12 cellular contexts compared by ENCODE assay signal in genomic region chr17:1055231-1055630, GRCh38. TPM values are rescaled to one million over a fixed set of nuclear protein-coding genes. Genes with fewer than 3 reads are reported as not detected.
DNase-seq lines count a peak whose midpoint lies in the region; ATAC-seq, FAIRE-seq and TF ChIP-seq lines count a peak whose summit lies in the region.
"Had no signal": no experiment of that assay in that cellular context is flagged by ENCODE, and none has a peak within 500 bp of the region (broad histone marks: within the 10 kb centered on the region; RNA-seq: fewer than 3 reads in every experiment).

No MANE protein-coding gene starts in this region.

- 11% methylated on average over 9 of the region's 16 CpGs for WGBS in K562 (ENCODE audit: insufficient coverage, low coverage, missing lambda C conversion rate)

- no peak for TF ChIP-seq CTCF in left ventricle myocardium inferior (IDR thresholded peaks at IDR 0.05; ENCODE audit: borderline replicate concordance)
- TF ChIP-seq CTCF in GM13977 (IDR thresholded peaks at IDR 0.05; ENCODE audit: extremely low read depth, insufficient read depth, missing control alignments), result peak; percentile 7
- TF ChIP-seq CTCF in K562 (IDR thresholded peaks at IDR 0.05 in 2 of 3, conservative IDR thresholded peaks at IDR 0.05 in 1 of 3; ENCODE audit: insufficient read depth in 2 of 3, low read depth in 1 of 3, low read length in 3 of 3), result no peak
- TF ChIP-seq CTCF in mucosa of descending colon (IDR thresholded peaks at IDR 0.05), result no peak

- H3K36me3 ChIP-seq in left ventricle myocardium inferior, result peaks cover 66% of the 10 kb centered on the region
- H3K36me3 ChIP-seq in K562 (ENCODE audit: control insufficient read depth, insufficient read depth, low read length), result no peaks in the 10 kb centered on the region
- no peaks in the 10 kb centered on the region for H3K36me3 ChIP-seq in mucosa of descending colon (ENCODE audit: low read depth)
- H3K36me3 ChIP-seq: BE2C had no signal

- H3K27me3 ChIP-seq in left ventricle myocardium inferior (ENCODE audit: low read depth) (no peaks in the 10 kb centered on the region), K562 (ENCODE audit: control insufficient read depth in 2 of 2, insufficient read depth in 2 of 2, low read length in 2 of 2) (peaks cover 0 to 26% of the 10 kb centered on the region in 2 experiments; a peak in 3 of 5 replicates)
- H3K27me3 ChIP-seq: BE2C had no signal

- H3K4me2 ChIP-seq in K562 (ENCODE audit: insufficient read depth, low read length), result no peak overlapping the region

- no TSS peak for BruUV-seq in K562 (replicated peaks; lab: Mats Ljungman, UMichigan)

- H4K20me1 ChIP-seq in K562 (replicated peaks; ENCODE audit: control insufficient read depth, insufficient read depth, low read length), result no peaks in the 10 kb centered on the region; the same call in none of the 2 replicates

- in situ Hi-C loops in GM13977 (cut with MboI; ENCODE audit: low pct_unique_long_range_greater_than_20kb, low sequenced_read_pairs, unreplicated experiment) (no loop called here), K562 (cut with MboI) (loop anchor here (5.0 kb wide), 1 partner anchor 263 kb away; no protein-coding TSS in a partner anchor)

- H3K27ac ChIP-seq in left ventricle myocardium inferior (replicated peaks), result peak overlapping the region; percentile 45
- H3K27ac ChIP-seq in K562 (ENCODE audit: extremely low read depth, low read depth, low read length), result no peak overlapping the region
- H3K27ac ChIP-seq in caudate nucleus (ENCODE audit: low read depth, low read length), result no peak overlapping the region
- H3K27ac ChIP-seq: C4-2B had no signal

- H3K9me3 ChIP-seq in left ventricle myocardium inferior (replicated peaks), result no peaks in the 10 kb centered on the region
- H3K9me3 ChIP-seq in K562 (replicated peaks; ENCODE audit: control insufficient read depth, insufficient read depth, low read depth, low read length), result no peaks in the 10 kb centered on the region
- H3K9me3 ChIP-seq in mucosa of descending colon, result no peaks in the 10 kb centered on the region
- H3K9me3 ChIP-seq: BE2C had no signal

- DNase-seq in left ventricle myocardium inferior (no peak), cardiac septum (ENCODE audit: low spot score) (no peak), GM13977 (ENCODE audit: low spot score) (no peak), K562 (ENCODE audit: extremely low read depth in 1 of 4, low spot score in 3 of 4) (no peak), mucosa of descending colon (peak in 2 of 3 donors; percentile 6 to 8), caudate nucleus (lab: John Stamatoyannopoulos, UW) (no peak)
- DNase-seq: DMS79 had no signal

- ATAC-seq in K562, result no peak
- ATAC-seq in mucosa of descending colon, result no peak
- no peak for ATAC-seq in GM21360 (IDR thresholded peaks at IDR 0.05; ENCODE audit: unreplicated experiment)

- H2AFZ ChIP-seq in K562 (ENCODE audit: low read depth, low read length), result no peak overlapping the region

- no peak for FAIRE-seq in K562 (lab: Jason Lieb, UNC)
- FAIRE-seq: GM12891, H1 had no signal

- no peaks in the 10 kb centered on the region for H3K79me2 ChIP-seq in K562 (ENCODE audit: control insufficient read depth, insufficient read depth, low read length)

- H3K4me3 ChIP-seq in left ventricle myocardium inferior, result no peak overlapping the region
- no peak overlapping the region for H3K4me3 ChIP-seq in K562
- H3K4me3 ChIP-seq in mucosa of descending colon, result no peak overlapping the region

- no peaks in the 10 kb centered on the region for H3K9me1 ChIP-seq in K562 (ENCODE audit: control insufficient read depth, insufficient read depth, low read length)

- POLR2A ChIA-PET in K562 (lab: Yijun Ruan, JAX), result interaction anchor here (0.6 kb wide), 3 partner anchors 42 to 752 kb away, joined by 3 to 4 read pairs (median 3); no protein-coding TSS in a partner anchor

- no peak overlapping the region for H3K9ac ChIP-seq in K562 (ENCODE audit: insufficient read depth in 1 of 2, low read depth in 2 of 2, low read length in 2 of 2)

- no peak for TF ChIP-seq RAD21 in K562 (CRISPR knock-in tag; conservative IDR thresholded peaks at IDR 0.05 in 1 of 2, IDR thresholded peaks at IDR 0.05 in 1 of 2)

- H3K4me1 ChIP-seq in left ventricle myocardium inferior, result peaks cover 20% of the 10 kb centered on the region
- H3K4me1 ChIP-seq in K562 (replicated peaks in 1 of 2; ENCODE audit: control insufficient read depth in 2 of 2, insufficient read depth in 2 of 2, low read length in 2 of 2), result peaks cover 0 to 2% of the 10 kb centered on the region in 2 experiments; a peak in 2 of 5 replicates
- H3K4me1 ChIP-seq in mucosa of descending colon (ENCODE audit: low read depth), result no peaks in the 10 kb centered on the region
- H3K4me1 ChIP-seq: BE2C had no signal

- TF ChIP-seq EP300 in K562 (IDR thresholded peaks at IDR 0.05; ENCODE audit: low read length), result no peak

- no peak for TF ChIP-seq POLR2A in K562 (conservative IDR thresholded peaks at IDR 0.05)

- intact Hi-C loops in left ventricle myocardium inferior (cut with micrococcal nuclease) (no loop called here), cardiac septum (cut with DNase I) (loop anchor here (5.0 kb wide), 2 partner anchors 58 to 263 kb away; partner anchors contain the start of gene TIMM22), K562 (cut with micrococcal nuclease) (no loop called here), mucosa of descending colon (cut with DNase I, micrococcal nuclease) (loop anchor here in 1 of 2 donors (10.0 kb wide), 1 partner anchor 50 kb away; no protein-coding TSS in a partner anchor)

- CTCF ChIA-PET in K562 (lab: Yijun Ruan, JAX; ENCODE audit: low intra/inter-chr PET ratio), result interaction anchor here (2.1 kb wide), 1 partner anchor 261 kb away, joined by 14 read pairs; no protein-coding TSS in a partner anchor

TF ChIP-seq in K562, 482 proteins besides CTCF, POLR2A, EP300 and RAD21:
- no peak for TF ChIP-seq SMAD4 (CRISPR knock-in tag; conservative IDR thresholded peaks at IDR 0.05)
- peak; percentile 64 for TF ChIP-seq ZFP36 (IDR thresholded peaks at IDR 0.05; ENCODE audit: low read depth, low read length, partially characterized antibody)
- peak; percentile 89 for TF ChIP-seq RBM25 (IDR thresholded peaks at IDR 0.05; ENCODE audit: low read depth, low read length, severe bottlenecking)
- TF ChIP-seq MCM7 (IDR thresholded peaks at IDR 0.05), result no peak
- TF ChIP-seq PHTF2 (CRISPR knock-in tag; IDR thresholded peaks at IDR 0.05), result no peak
- TF ChIP-seq ADNP (tag; IDR thresholded peaks at IDR 0.05), result 0 out of 2 replicates have a peak, but pooled peaks have one; percentile 22
- TF ChIP-seq MCM3 (IDR thresholded peaks at IDR 0.05), result no peak
- peak; percentile 67 for TF ChIP-seq BCOR (IDR thresholded peaks at IDR 0.05)

RNA-seq across cellular contexts. Expression of gene TIMM22, which starts 58.3 kb away (rescaled TPM):
- total RNA-seq in left ventricle myocardium inferior, result 17.6 TPM
- total RNA-seq in cardiac septum, result 17.8 TPM
- 12.8 and 27.3 TPM in 2 replicates for total RNA-seq in K562 (2011; cell fraction: chromatin; rRNA removed; ENCODE audit: low replicate concordance)
- 18.2 and 22.8 TPM in 2 replicates for total RNA-seq in K562 (2011; cell fraction: nucleolus; rRNA removed)
- 14.2 and 16.1 TPM in 2 replicates for total RNA-seq in K562 (2011; cell fraction: nucleoplasm; rRNA removed)
- total RNA-seq in K562 (2014; rRNA removed), result 12.3 and 13.9 TPM in 2 replicates
- total RNA-seq in K562 (2014; rRNA removed; fragmentation: Illumina TruSeq; extraction: Trizol), result 9.2 and 10.3 TPM in 2 replicates
- 11.8 and 12.2 TPM in 2 replicates for total RNA-seq in K562 (2015; rRNA removed; fragmentation: Illumina TruSeq; extraction: Trizol)
- 12.8 and 14.1 TPM in 2 replicates for total RNA-seq in K562 (2021)
- polyA plus RNA-seq in K562 (2011; rRNA removed), result 6.2 and 7.2 TPM in 2 replicates
- polyA plus RNA-seq in K562 (2011; cell fraction: cytosol; rRNA removed), result 8.5 and 8.8 TPM in 2 replicates
- 5.2 and 5.3 TPM in 2 replicates for polyA plus RNA-seq in K562 (2011; cell fraction: nucleus; rRNA removed)
- polyA plus RNA-seq in K562 (2012), result 6.9 and 11.7 TPM in 2 replicates
- polyA plus RNA-seq in K562 (2014; fragmentation: Illumina TruSeq; extraction: Trizol), result 13.1 and 13.4 TPM in 2 replicates
- 1 to 10 TPM; 5.9 to 6.1 TPM for polyA plus RNA-seq in K562 (2014; fragmentation: Nextera tagmentation; extraction: Ambion mirVana)
- 10.1 and 12.5 TPM in 2 replicates for polyA plus RNA-seq in K562 (2014; rRNA removed)
- polyA minus RNA-seq in K562 (2011; rRNA and poly(A)+ RNA removed), result 10.1 and 14.2 TPM in 2 replicates
- 3.6 and 6.3 TPM in 2 replicates for polyA minus RNA-seq in K562 (2011; cell fraction: cytosol; rRNA and poly(A)+ RNA removed)
- polyA minus RNA-seq in K562 (2011; cell fraction: nucleus; rRNA and poly(A)+ RNA removed), result 10.9 and 14.9 TPM in 2 replicates
- total RNA-seq in mucosa of descending colon, result 10 to 100 TPM in 2 of 3 donors, 1 to 10 TPM in 1; 8.2 to 11.4 (median 10.1) TPM

Comparison
In these comparisons a context has a peak if more than half of its experiments do, and no peak if none do; other contexts are left out.
1. DNase-seq: peak in mucosa of descending colon (2 of 3); none in left ventricle myocardium inferior (single experiment), cardiac septum (single experiment), GM13977 (single experiment), K562 (0 of 4) and caudate nucleus (0 of 61).